3 cellular contexts compared by ENCODE assay signal in the genomic region with DNA sequence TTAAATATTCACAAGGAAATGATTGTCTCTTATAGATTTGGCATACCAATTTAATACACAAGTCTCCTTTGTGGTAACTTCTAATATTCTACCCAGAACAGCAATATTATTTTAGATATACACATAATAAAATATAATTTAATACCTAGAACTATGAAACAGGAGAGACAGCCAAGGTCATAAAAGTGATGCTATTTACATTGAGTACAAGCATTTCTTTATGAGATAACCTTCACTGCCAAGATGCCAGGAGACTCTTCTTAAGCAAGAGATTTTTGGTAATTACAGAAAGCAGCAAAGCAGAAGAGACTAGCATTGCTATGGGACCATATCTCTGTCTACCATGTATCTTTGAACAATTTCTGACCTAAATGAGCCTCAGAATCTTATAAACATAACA.
"Had no signal": no experiment of that assay in that cellular context is flagged by ENCODE, and none has a peak within 500 bp of the region (broad histone marks: within the 10 kb centered on the region; RNA-seq: fewer than 3 reads in every experiment).

No MANE protein-coding gene starts in this region.

- H3K4me3 ChIP-seq: GM12878 had no signal

- ATAC-seq: GM12878 had no signal

- DNase-seq: GDM1, GF-D8 had no signal
